Comparison of ENCODE assay signal across 8 cellular contexts in genomic region chr6:107460074-107460631, GRCh38. TPM values are rescaled to one million over a fixed set of nuclear protein-coding genes. Genes with fewer than 3 reads are reported as not detected.
DNase-seq lines count a peak whose midpoint lies in the region; ATAC-seq, FAIRE-seq and TF ChIP-seq lines count a peak whose summit lies in the region.

No MANE protein-coding gene starts in this region.

- CTCF ChIA-PET in AG04450 (lab: Charles Lee) = interaction anchor here (0.6 to 2.9 kb wide), 11 partner anchors 8 to 388 kb away, joined by 3 to 27 read pairs (median 5); no protein-coding TSS in a partner anchor

- H3K27me3 ChIP-seq in AG04450 (ENCODE audit: control insufficient read depth, insufficient read depth, low read length) = no peaks in the 10 kb centered on the region

- no peak for TF ChIP-seq CTCF in AG04450 (IDR thresholded peaks at IDR 0.05; ENCODE audit: low read depth, low read length)
- TF ChIP-seq CTCF in kidney (IDR thresholded peaks at IDR 0.05; ENCODE audit: borderline replicate concordance, extremely low read depth, insufficient read depth) = no peak

- H3K4me3 Mint-ChIP-seq in IgD-negative memory B cell = peak overlapping the region; percentile 97 to 100 (median 98)
- H3K4me3 Mint-ChIP-seq in activated naive CD8-positive, alpha-beta T cell treated with anti-CD3 and anti-CD28 coated beads, Interleukin-2, amount 50 U/mL, for 24 hours = peak overlapping the region; percentile 92

- H3K4me1 ChIP-seq in kidney (ENCODE audit: control insufficient read depth in 1 of 2, insufficient read depth in 1 of 2, low read depth in 1 of 2, low read length in 2 of 2) = peaks cover 0 to 3% of the 10 kb centered on the region in 2 donors

- POLR2A ChIA-PET in AG04450 (lab: Yijun Ruan, JAX) = interaction anchor here (0.7 to 1.8 kb wide), 4 partner anchors 13 to 324 kb away, joined by 3 to 10 read pairs (median 4); no protein-coding TSS in a partner anchor

- intact Hi-C loops in kidney (cut with DNase I) = no loop called here

- H3K9me3 Mint-ChIP-seq in IgD-negative memory B cell = no peaks in the 10 kb centered on the region
- no peaks in the 10 kb centered on the region for H3K9me3 Mint-ChIP-seq in activated naive CD8-positive, alpha-beta T cell treated with anti-CD3 and anti-CD28 coated beads, Interleukin-2, amount 50 U/mL, for 24 hours

- H3K27me3 Mint-ChIP-seq in IgD-negative memory B cell = no peaks in the 10 kb centered on the region
- H3K27me3 Mint-ChIP-seq in activated naive CD8-positive, alpha-beta T cell treated with anti-CD3 and anti-CD28 coated beads, Interleukin-2, amount 50 U/mL, for 24 hours = no peaks in the 10 kb centered on the region

- no peak for FAIRE-seq in kidney (lab: Jason Lieb, UNC)

- H3K27ac ChIP-seq in AG04450 (ENCODE audit: low read depth, low read length) = peak overlapping the region; percentile 47
- H3K27ac ChIP-seq in kidney (ENCODE audit: low read depth in 2 of 2, low read length in 2 of 2) = peak overlapping the region; percentile 93 to 96
- peak overlapping the region; percentile 86 for H3K27ac ChIP-seq in substantia nigra (ENCODE audit: low read depth, low read length, poor library complexity, severe bottlenecking)

- H3K4me1 Mint-ChIP-seq in IgD-negative memory B cell = peaks cover 15 to 20% (median 19%) of the 10 kb centered on the region in 3 donors
- H3K4me1 Mint-ChIP-seq in activated naive CD8-positive, alpha-beta T cell treated with anti-CD3 and anti-CD28 coated beads, Interleukin-2, amount 50 U/mL, for 24 hours = peaks cover 19% of the 10 kb centered on the region

- H3K36me3 Mint-ChIP-seq in IgD-negative memory B cell = peaks cover 3% of the 10 kb centered on the region
- H3K36me3 Mint-ChIP-seq in activated naive CD8-positive, alpha-beta T cell treated with anti-CD3 and anti-CD28 coated beads, Interleukin-2, amount 50 U/mL, for 24 hours (ENCODE audit: low read depth) = peaks cover 1% of the 10 kb centered on the region

- H3K9ac ChIP-seq in kidney (ENCODE audit: low read length in 2 of 2) = peak overlapping the region; percentile 85 to 97

- H3K4me3 ChIP-seq in AG04450 (ENCODE audit: low read depth, low read length) (peak overlapping the region; percentile 93), kidney (ENCODE audit: low read length in 2 of 2) (peak overlapping the region; percentile 89 to 99)

- H3K27ac Mint-ChIP-seq in IgD-negative memory B cell = peak overlapping the region; percentile 91 to 99 (median 97)
- peak overlapping the region; percentile 94 for H3K27ac Mint-ChIP-seq in activated naive CD8-positive, alpha-beta T cell treated with anti-CD3 and anti-CD28 coated beads, Interleukin-2, amount 50 U/mL, for 24 hours

- H3K9me3 ChIP-seq in AG04450 (ENCODE audit: control insufficient read depth, insufficient read depth, low read length) = peaks cover 4% of the 10 kb centered on the region; the same call in 1 of the 2 replicates
- H3K9me3 ChIP-seq in kidney (ENCODE audit: control insufficient read depth in 1 of 2, low read length in 2 of 2) = no peaks in the 10 kb centered on the region

- ATAC-seq in activated naive CD8-positive, alpha-beta T cell treated with anti-CD3 and anti-CD28 coated beads, Interleukin-2, amount 50 U/mL, for 24 hours = no peak
- ATAC-seq in GM18907 (IDR thresholded peaks at IDR 0.05; ENCODE audit: unreplicated experiment) (no peak), HG02678 (IDR thresholded peaks at IDR 0.05; ENCODE audit: unreplicated experiment) (no peak)

- no peaks in the 10 kb centered on the region for H3K36me3 ChIP-seq in kidney (ENCODE audit: control insufficient read depth in 1 of 2, insufficient read depth in 2 of 2, low read length in 2 of 2)

- DNase-seq in AG04450 (ENCODE audit: low read depth, low spot score) = no peak
- DNase-seq in activated naive CD8-positive, alpha-beta T cell treated with anti-CD3 and anti-CD28 coated beads, Interleukin-2, amount 50 U/mL, for 24 hours = no peak
- no peak for DNase-seq in kidney
- DNase-seq in substantia nigra (lab: John Stamatoyannopoulos, UW) = peak in 4 of 49 donors; percentile 22 to 56 (median 40)
- DNase-seq in hepatic stellate cell (ENCODE audit: low spot score) = no peak

RNA-seq across cellular contexts. Expression of gene PDSS2, which starts 0.8 kb away (rescaled TPM):
- polyA plus RNA-seq in AG04450 (2011; rRNA removed) (17.0 and 19.1 TPM in 2 replicates), IgD-negative memory B cell (15.7 TPM), kidney (ENCODE audit: insufficient read depth, low read depth, low replicate concordance) (20.7 TPM)
- polyA minus RNA-seq in AG04450 (2011; rRNA and poly(A)+ RNA removed) = 21.4 and 22.4 TPM in 2 replicates
- 16.4 TPM for total RNA-seq in kidney

RNA-seq across cellular contexts. Expression of gene SOBP, which starts 29.8 kb away (rescaled TPM):
- polyA plus RNA-seq in AG04450 (2011; rRNA removed) = 0.76 and 1.1 TPM in 2 replicates
- polyA minus RNA-seq in AG04450 (2011; rRNA and poly(A)+ RNA removed) = 1.4 and 1.9 TPM in 2 replicates
- 1.0 TPM for polyA plus RNA-seq in IgD-negative memory B cell
- 9.5 TPM for total RNA-seq in kidney
- 5.4 TPM for polyA plus RNA-seq in kidney (ENCODE audit: insufficient read depth, low read depth, low replicate concordance)
